10 cellular contexts compared by ENCODE assay signal in the genomic region with DNA sequence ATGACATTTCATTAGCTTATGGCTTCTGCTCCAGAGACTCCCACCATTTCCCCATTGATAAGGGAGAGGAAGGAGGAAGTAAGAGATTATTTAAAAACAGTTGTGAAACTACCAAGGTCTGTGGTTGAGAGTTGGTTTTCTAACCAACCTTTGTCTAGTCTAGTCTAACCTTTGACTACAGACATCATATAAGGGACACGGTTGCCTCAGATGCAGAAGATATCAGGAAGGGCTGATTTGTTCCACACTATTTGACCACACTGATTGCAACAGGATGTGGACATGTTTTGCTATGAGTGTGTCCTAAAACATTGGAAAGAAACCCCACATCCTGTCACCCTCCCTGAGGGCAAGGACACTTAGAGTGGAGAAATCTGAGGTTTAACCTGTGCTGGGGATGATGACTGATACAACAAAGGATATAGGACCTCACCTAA. TPM values are rescaled to one million over a fixed set of nuclear protein-coding genes. Genes with fewer than 3 reads are reported as not detected.
DNase-seq lines count a peak whose midpoint lies in the region; ATAC-seq and TF ChIP-seq lines count a peak whose summit lies in the region.
"Had no signal": no experiment of that assay in that cellular context is flagged by ENCODE, and none has a peak within 500 bp of the region (broad histone marks: within the 10 kb centered on the region; RNA-seq: fewer than 3 reads in every experiment).

No MANE protein-coding gene starts in this region.

- H3K27me3 ChIP-seq in RWPE2 (ENCODE audit: insufficient read depth, poor library complexity, severe bottlenecking): no peaks in the 10 kb centered on the region
- H3K27me3 ChIP-seq: vagina had no signal

- H3K9me3 Mint-ChIP-seq in activated CD4-positive, alpha-beta T cell treated with anti-CD3 and anti-CD28 coated beads for 36 hours (ENCODE audit: low read depth): no peaks in the 10 kb centered on the region
- H3K9me3 Mint-ChIP-seq in memory B cell: peaks cover 3% of the 10 kb centered on the region

- H3K4me1 ChIP-seq in RWPE2 (ENCODE audit: insufficient read depth, poor library complexity, severe bottlenecking): peaks cover 14% of the 10 kb centered on the region
- H3K4me1 ChIP-seq: A549, vagina had no signal

- H3K4me1 Mint-ChIP-seq in activated CD4-positive, alpha-beta T cell treated with anti-CD3 and anti-CD28 coated beads for 36 hours: peaks cover 45% of the 10 kb centered on the region
- peaks cover 38% of the 10 kb centered on the region for H3K4me1 Mint-ChIP-seq in memory B cell

- no peaks in the 10 kb centered on the region for H3K36me3 ChIP-seq in RWPE2 (ENCODE audit: low read depth)
- H3K36me3 ChIP-seq: vagina had no signal

- peak; percentile 71 for ATAC-seq in activated CD4-positive, alpha-beta T cell treated with anti-CD3 and anti-CD28 coated beads for 36 hours
- ATAC-seq in HG02938 (IDR thresholded peaks at IDR 0.05; ENCODE audit: unreplicated experiment) (peak; percentile 74), RWPE2 (ENCODE audit: low read depth) (peak; percentile 42), memory B cell (ENCODE audit: low read depth) (peak; percentile 87)
- ATAC-seq: A549 had no signal

- no peaks in the 10 kb centered on the region for H3K9me3 ChIP-seq in RWPE2 (ENCODE audit: severe bottlenecking)
- H3K9me3 ChIP-seq: A549, vagina had no signal

- TF ChIP-seq CTCF in RWPE2 (IDR thresholded peaks at IDR 0.05; ENCODE audit: poor library complexity, severe bottlenecking): no peak

- CTCF ChIA-PET in activated CD4-positive, alpha-beta T cell treated with anti-CD3 and anti-CD28 coated beads for 36 hours (lab: Charles Lee): no interaction called here

- peaks cover 5% of the 10 kb centered on the region for H3K36me3 Mint-ChIP-seq in activated CD4-positive, alpha-beta T cell treated with anti-CD3 and anti-CD28 coated beads for 36 hours (ENCODE audit: low read depth)
- peaks cover 2% of the 10 kb centered on the region for H3K36me3 Mint-ChIP-seq in memory B cell

- peaks cover 23% of the 10 kb centered on the region for H3K27me3 Mint-ChIP-seq in activated CD4-positive, alpha-beta T cell treated with anti-CD3 and anti-CD28 coated beads for 36 hours
- no peaks in the 10 kb centered on the region for H3K27me3 Mint-ChIP-seq in memory B cell

- peak; percentile 51 for DNase-seq in activated CD4-positive, alpha-beta T cell treated with anti-CD3 and anti-CD28 coated beads for 36 hours
- DNase-seq in activated CD4-positive, alpha-beta T cell treated with anti-CD3 and anti-CD28 coated beads for 4 hours: no peak
- no peak for DNase-seq in RWPE2 (ENCODE audit: low spot score)
- DNase-seq in memory B cell (ENCODE audit: low spot score in 2 of 2): no peak
- no peak for DNase-seq in NCI-H524 treated with DMSO at 0.1 percent for 48 hours (lab: John Stamatoyannopoulos, UW)
- DNase-seq in NCI-H1436 (lab: John Stamatoyannopoulos, UW): no peak
- DNase-seq in DMS114 treated with DMSO at 0.1 percent for 48 hours (lab: John Stamatoyannopoulos, UW; ENCODE audit: unreplicated experiment): no peak

- POLR2A ChIA-PET in activated CD4-positive, alpha-beta T cell treated with anti-CD3 and anti-CD28 coated beads for 36 hours (lab: Charles Lee): no interaction called here

- intact Hi-C loops in activated CD4-positive, alpha-beta T cell treated with anti-CD3 and anti-CD28 coated beads for 36 hours (cut with DNase I, micrococcal nuclease): loop anchor here (1.0 to 10.0 kb wide), 3 partner anchors 12 to 1739 kb away; a partner anchor contains a TSS

- peak overlapping the region; percentile 51 for H3K27ac Mint-ChIP-seq in activated CD4-positive, alpha-beta T cell treated with anti-CD3 and anti-CD28 coated beads for 36 hours
- H3K27ac Mint-ChIP-seq in memory B cell: peak overlapping the region; percentile 50

- no peak overlapping the region for H3K4me3 Mint-ChIP-seq in activated CD4-positive, alpha-beta T cell treated with anti-CD3 and anti-CD28 coated beads for 36 hours
- H3K4me3 Mint-ChIP-seq in memory B cell: peak overlapping the region; percentile 47

- no peak overlapping the region for H3K4me3 ChIP-seq in RWPE2 (ENCODE audit: severe bottlenecking)
- H3K4me3 ChIP-seq: A549, vagina had no signal

- H3K27ac ChIP-seq in RWPE2 (ENCODE audit: poor library complexity, severe bottlenecking): no peak overlapping the region
- H3K27ac ChIP-seq: A549, vagina had no signal

RNA-seq across cellular contexts. Expression of a gene that starts 53.0 kb away (rescaled TPM):
- 10 to 100 TPM; 18.2 to 20.1 TPM for total RNA-seq in activated CD4-positive, alpha-beta T cell treated with anti-CD3 and anti-CD28 coated beads for 36 hours
